In the genomic region with DNA sequence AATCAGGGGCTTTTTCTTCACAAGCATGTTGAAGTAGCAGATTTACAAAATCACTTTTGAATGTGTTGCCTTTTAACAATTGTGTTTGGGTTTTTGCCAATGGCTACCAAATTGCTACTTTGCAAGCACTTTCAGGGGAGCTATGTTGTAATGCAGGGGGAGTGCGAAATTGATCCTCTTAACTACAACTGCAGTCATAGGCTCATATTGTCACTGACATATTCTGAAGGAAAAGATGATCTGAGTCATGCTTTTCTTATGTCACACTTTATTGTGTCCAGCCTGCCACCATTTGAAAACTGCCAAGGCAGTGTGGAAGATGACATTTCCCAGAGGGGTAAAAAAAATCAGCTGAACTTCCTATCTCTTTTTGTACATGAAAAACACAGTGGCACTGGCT, we compare ENCODE assay signal across 1 cellular context.
TF ChIP-seq lines count a peak whose summit lies in the region.

No MANE protein-coding gene starts in this region.

TF ChIP-seq in GM12878, 131 proteins besides CTCF, POLR2A, EP300 and RAD21:
- TF ChIP-seq MXI1 (IDR thresholded peaks at IDR 0.05; ENCODE audit: low read depth, low read length) (0 out of 2 replicates have a peak, but pooled peaks have one; percentile 24), NFXL1 (IDR thresholded peaks at IDR 0.05; ENCODE audit: borderline replicate concordance) (no peak)
